ENCODE assay signal across 10 cellular contexts in the genomic region with DNA sequence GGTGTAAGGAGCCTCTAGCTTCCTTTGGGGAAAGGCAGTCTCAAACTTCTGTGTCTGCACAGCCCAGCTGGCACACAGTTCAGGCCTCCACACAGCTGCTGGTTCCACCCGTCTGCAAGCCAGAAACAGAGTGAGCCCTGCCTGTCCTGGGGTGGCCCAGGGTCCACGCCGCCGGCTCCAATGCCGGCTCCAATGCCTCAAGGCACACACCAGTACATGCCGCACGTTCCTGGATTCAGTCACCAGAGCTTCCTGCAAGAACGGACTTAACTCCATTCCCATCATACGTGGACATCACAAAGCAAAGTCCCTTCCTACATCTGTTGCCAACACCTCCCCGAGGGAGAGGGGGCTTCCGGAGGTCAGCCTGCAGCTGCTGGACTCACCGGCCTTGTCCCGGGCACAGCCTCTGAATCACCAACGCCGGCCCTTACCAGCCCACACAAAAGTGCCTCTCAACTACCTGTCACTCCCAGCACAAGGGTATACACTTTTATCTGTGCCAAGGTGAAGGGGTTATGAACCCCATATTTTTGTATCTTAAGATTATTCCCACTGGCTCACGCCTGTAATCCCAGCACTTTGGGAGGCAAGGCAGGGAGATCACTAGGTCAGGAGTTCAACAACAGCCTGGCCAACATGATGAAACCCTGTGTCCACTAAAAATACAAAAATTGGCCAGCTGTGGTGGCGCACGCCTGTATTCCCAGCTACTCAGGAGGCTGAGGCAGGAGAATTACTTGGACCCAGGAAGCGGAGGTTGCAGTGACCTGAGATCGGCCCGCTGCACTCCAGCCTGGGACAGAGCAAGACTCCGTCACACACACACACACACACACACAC. TPM values are rescaled to one million over a fixed set of nuclear protein-coding genes. Genes with fewer than 3 reads are reported as not detected.
DNase-seq lines count a peak whose midpoint lies in the region; TF ChIP-seq lines count a peak whose summit lies in the region.
"Had no signal": no experiment of that assay in that cellular context is flagged by ENCODE, and none has a peak within 500 bp of the region (broad histone marks: within the 10 kb centered on the region; RNA-seq: fewer than 3 reads in every experiment).

No MANE protein-coding gene starts in this region.

- H3K27me3 Mint-ChIP-seq in activated CD4-positive, alpha-beta memory T cell treated with anti-CD3 and anti-CD28 coated beads for 36 hours, result no peaks in the 10 kb centered on the region

- DNase-seq in SJCRH30 (peak; percentile 85 to 87), epithelial cell of prostate (ENCODE audit: low read depth, low spot score) (no peak), tibial nerve (ENCODE audit: low spot score in 2 of 2) (no peak), activated gamma-delta T cell (lab: John Stamatoyannopoulos, UW) (no peak), Ammon's horn (ENCODE audit: low spot score) (no peak)
- DNase-seq in activated CD4-positive, alpha-beta memory T cell treated with anti-CD3 and anti-CD28 coated beads for 36 hours, result no peak
- no peak for DNase-seq in NK-92 treated with Interleukin-12 subunit alpha and Interleukin-12 subunit beta, amount 100 ng/mL, for 24 hours (lab: John Stamatoyannopoulos, UW)
- DNase-seq: activated naive CD4-positive, alpha-beta T cell treated with anti-CD3 and anti-CD28 coated beads, Interleukin-2, amount 50 U/mL, for 16 hours had no signal

- peaks cover 16% of the 10 kb centered on the region for H3K36me3 Mint-ChIP-seq in activated CD4-positive, alpha-beta memory T cell treated with anti-CD3 and anti-CD28 coated beads for 36 hours

- peak; percentile 31 to 85 for TF ChIP-seq EP300 in tibial nerve (IDR thresholded peaks at IDR 0.05)

- TF ChIP-seq CTCF in tibial nerve (IDR thresholded peaks at IDR 0.05), result no peak

- H3K27ac ChIP-seq in SJCRH30, result peak overlapping the region; percentile 50
- H3K27ac ChIP-seq in epithelial cell of prostate, result peak overlapping the region; percentile 82
- peak overlapping the region; percentile 15 to 73 for H3K27ac ChIP-seq in mucosa of rectum (ENCODE audit: low read depth in 2 of 2, low read length in 2 of 2)
- peak overlapping the region; percentile 57 to 92 (median 78) for H3K27ac ChIP-seq in tibial nerve

- peaks cover 37% of the 10 kb centered on the region for H3K4me1 ChIP-seq in SJCRH30
- peaks cover 19 to 23% of the 10 kb centered on the region in 2 donors for H3K4me1 ChIP-seq in mucosa of rectum (ENCODE audit: control insufficient read depth in 2 of 2, insufficient read depth in 2 of 2, low read length in 2 of 2)
- peaks cover 5 to 96% (median 80%) of the 10 kb centered on the region in 4 donors for H3K4me1 ChIP-seq in tibial nerve

- intact Hi-C loops in activated CD4-positive, alpha-beta memory T cell treated with anti-CD3 and anti-CD28 coated beads for 36 hours (cut with micrococcal nuclease), result no loop called here

- H3K27ac Mint-ChIP-seq in activated CD4-positive, alpha-beta memory T cell treated with anti-CD3 and anti-CD28 coated beads for 36 hours, result no peak overlapping the region

- no peaks in the 10 kb centered on the region for H3K9me3 Mint-ChIP-seq in activated CD4-positive, alpha-beta memory T cell treated with anti-CD3 and anti-CD28 coated beads for 36 hours
- H3K9me3 Mint-ChIP-seq: stimulated activated effector memory CD8-positive, alpha-beta T cell treated with anti-CD3 and anti-CD28 coated beads, Interleukin-12 subunit alpha, Interleukin-12 subunit beta, amount 100 ng/mL, for 72 hours had no signal

- no peak for TF ChIP-seq POLR2A in tibial nerve (IDR thresholded peaks at IDR 0.05)

- H3K4me3 ChIP-seq in SJCRH30 (no peak overlapping the region), mucosa of rectum (ENCODE audit: low read length in 2 of 2) (no peak overlapping the region), tibial nerve (no peak overlapping the region)

- H3K4me3 Mint-ChIP-seq in activated CD4-positive, alpha-beta memory T cell treated with anti-CD3 and anti-CD28 coated beads for 36 hours, result no peak overlapping the region
- H3K4me3 Mint-ChIP-seq: stimulated activated effector memory CD8-positive, alpha-beta T cell treated with anti-CD3 and anti-CD28 coated beads, Interleukin-12 subunit alpha, Interleukin-12 subunit beta, amount 100 ng/mL, for 72 hours had no signal

- H3K27me3 ChIP-seq in SJCRH30 (no peaks in the 10 kb centered on the region), mucosa of rectum (ENCODE audit: control insufficient read depth in 2 of 2, insufficient read depth in 2 of 2, low read length in 2 of 2) (no peaks in the 10 kb centered on the region), tibial nerve (no peaks in the 10 kb centered on the region)

- H3K9me3 ChIP-seq in SJCRH30 (replicated peaks), result no peaks in the 10 kb centered on the region
- H3K9me3 ChIP-seq in mucosa of rectum (ENCODE audit: control insufficient read depth in 2 of 2, low read length in 2 of 2), result no peaks in the 10 kb centered on the region
- no peaks in the 10 kb centered on the region for H3K9me3 ChIP-seq in tibial nerve

- WGBS in tibial nerve, 2 donors, result 49 to 69% methylated on average over 17 to 19 of the region's 22 CpGs

- H3K9ac ChIP-seq in mucosa of rectum (ENCODE audit: low read depth in 1 of 2, low read length in 2 of 2), result no peak overlapping the region

- H3K36me3 ChIP-seq in SJCRH30 (peaks cover 14% of the 10 kb centered on the region), mucosa of rectum (ENCODE audit: control insufficient read depth in 2 of 2, insufficient read depth in 2 of 2, low read length in 2 of 2) (peaks cover 0 to 2% of the 10 kb centered on the region in 2 donors), tibial nerve (peaks cover 0 to 23% (median 0%) of the 10 kb centered on the region in 3 donors)

- peaks cover 59% of the 10 kb centered on the region for H3K4me1 Mint-ChIP-seq in activated CD4-positive, alpha-beta memory T cell treated with anti-CD3 and anti-CD28 coated beads for 36 hours (ENCODE audit: low read depth)

- CTCF ChIA-PET in activated CD4-positive, alpha-beta memory T cell treated with anti-CD3 and anti-CD28 coated beads for 36 hours (lab: Charles Lee), result interaction anchor here (1.0 to 5.6 kb wide), 3 partner anchors 9 to 22 kb away, joined by 3 to 24 read pairs (median 8); partner anchors contain the start of gene SH3GL1

- POLR2A ChIA-PET in activated CD4-positive, alpha-beta memory T cell treated with anti-CD3 and anti-CD28 coated beads for 36 hours (lab: Charles Lee), result no interaction called here

RNA-seq across cellular contexts. Expression of gene SH3GL1, which starts 8.4 kb away (rescaled TPM):
- total RNA-seq in SJCRH30 (2014; rRNA removed; shearing (Covaris generic)), result 56.9 and 60.0 TPM in 2 replicates
- 10 to 100 TPM; 35.0 to 64.8 (median 52.9) TPM for total RNA-seq in tibial nerve
- total RNA-seq in activated CD4-positive, alpha-beta memory T cell treated with anti-CD3 and anti-CD28 coated beads for 36 hours, result 10 to 100 TPM; 38.1 to 42.0 TPM

RNA-seq across cellular contexts. Expression of gene CHAF1A, which starts 10.5 kb away (rescaled TPM):
- 44.2 and 54.6 TPM in 2 replicates for total RNA-seq in SJCRH30 (2014; rRNA removed; shearing (Covaris generic))
- total RNA-seq in tibial nerve, result 10 to 100 TPM in 1 of 4 donors, 1 to 10 TPM in 3; 4.9 to 18.6 (median 8.1) TPM
- total RNA-seq in activated CD4-positive, alpha-beta memory T cell treated with anti-CD3 and anti-CD28 coated beads for 36 hours, result 10 to 100 TPM; 61.6 to 63.5 TPM

RNA-seq across cellular contexts. Expression of gene MPND, which starts 48.6 kb away (rescaled TPM):
- 3.8 and 8.3 TPM in 2 replicates for total RNA-seq in SJCRH30 (2014; rRNA removed; shearing (Covaris generic))
- total RNA-seq in tibial nerve, result 10 to 100 TPM in 1 of 4 donors, 1 to 10 TPM in 3; 2.2 to 13.2 (median 6.6) TPM
- 10 to 100 TPM; 19.6 to 22.6 TPM for total RNA-seq in activated CD4-positive, alpha-beta memory T cell treated with anti-CD3 and anti-CD28 coated beads for 36 hours

RNA-seq across cellular contexts. Expression of gene STAP2, which starts 53.3 kb away (rescaled TPM):
- 9.7 and 11.9 TPM in 2 replicates for total RNA-seq in SJCRH30 (2014; rRNA removed; shearing (Covaris generic))
- 1 to 10 TPM in 3 of 4 donors, not detected in 1; 3.1 to 6.0 (median 4.8) TPM for total RNA-seq in tibial nerve
- total RNA-seq in activated CD4-positive, alpha-beta memory T cell treated with anti-CD3 and anti-CD28 coated beads for 36 hours, result 1 to 10 TPM; 9.1 to 9.4 TPM

Comparison
In these comparisons a context has a peak if more than half of its experiments do, and no peak if none do; other contexts are left out.
1. DNase-seq: peak in SJCRH30 (2 of 2); none in epithelial cell of prostate (single experiment), tibial nerve (0 of 2), activated CD4-positive, alpha-beta memory T cell treated with anti-CD3 and anti-CD28 coated beads for 36 hours (single experiment), NK-92 treated with Interleukin-12 subunit alpha and Interleukin-12 subunit beta, amount 100 ng/mL, for 24 hours (single experiment), activated gamma-delta T cell (single experiment) and Ammon's horn (single experiment).
2. Peak in every context shown above with its lines, with median percentiles within 50 percentile points of each other: H3K27ac ChIP-seq.